Comparison of ENCODE assay signal across 8 cellular contexts in the genomic region with DNA sequence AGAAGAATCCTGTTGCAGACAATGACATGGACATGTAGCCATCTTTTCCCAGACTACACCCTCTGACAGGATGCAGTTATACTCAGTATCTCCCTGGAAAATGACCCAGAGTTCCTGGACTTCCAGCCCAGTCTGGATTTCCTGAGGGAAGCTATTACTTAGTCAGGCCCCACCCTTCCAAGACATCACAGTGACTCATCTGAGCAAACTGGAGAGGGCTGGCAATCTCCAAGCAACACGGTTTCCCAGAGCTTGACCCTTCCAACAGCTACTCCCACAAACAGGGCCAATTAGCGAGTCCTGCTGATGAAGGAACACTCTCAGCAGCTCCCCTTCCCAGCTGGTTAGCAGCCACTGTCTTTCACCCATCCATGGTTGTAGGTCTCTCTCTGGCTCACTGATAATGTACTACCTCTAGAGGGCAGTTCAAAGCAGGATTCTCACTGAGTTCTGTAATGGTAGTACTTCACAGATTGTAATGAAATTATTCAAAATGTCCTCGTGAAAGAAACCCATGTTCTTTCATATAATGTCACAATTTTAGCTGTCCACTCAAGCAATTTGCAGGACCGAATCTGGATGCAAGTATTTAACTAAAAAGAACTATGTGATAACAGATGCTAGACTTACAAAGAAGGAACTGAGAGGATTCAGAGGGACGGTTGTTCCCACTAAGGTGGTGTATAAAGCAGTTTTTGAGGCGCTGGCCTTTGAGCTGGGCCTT.
DNase-seq lines count a peak whose midpoint lies in the region; ATAC-seq, FAIRE-seq and TF ChIP-seq lines count a peak whose summit lies in the region.

No MANE protein-coding gene starts in this region.

- no peaks in the 10 kb centered on the region for H3K9me3 ChIP-seq in endodermal cell (ENCODE audit: control insufficient read depth, low read length)

- no peak overlapping the region for H3K4me3 ChIP-seq in endodermal cell (ENCODE audit: low read length)

- H3K27me3 Mint-ChIP-seq in endodermal cell (ENCODE audit: insufficient read depth) (no peaks in the 10 kb centered on the region), memory B cell (no peaks in the 10 kb centered on the region)

- H3K27ac Mint-ChIP-seq in endodermal cell (no peak overlapping the region), memory B cell (no peak overlapping the region)

- WGBS in endodermal cell (ENCODE audit: insufficient coverage in 1 of 2, insufficient read length in 1 of 2), 2 experiments, result 46 to 48% methylated on average over 5 to 6 of the region's 6 CpGs

- H3K4me1 ChIP-seq in endodermal cell (ENCODE audit: control insufficient read depth, insufficient read depth, low read length), result peaks cover 3% of the 10 kb centered on the region

- peak; percentile 70 for FAIRE-seq in RCC 7860 (lab: Jason Lieb, UNC)
- peak; percentile 67 for FAIRE-seq in urothelium cell line (lab: Jason Lieb, UNC)

- peak; percentile 74 for DNase-seq in RCC 7860 (ENCODE audit: low spot score)
- DNase-seq in endodermal cell, result peak; percentile 88
- DNase-seq in memory B cell (ENCODE audit: low spot score in 2 of 2), result no peak
- peak; percentile 72 for DNase-seq in urothelium cell line (ENCODE audit: low spot score)

- H3K4me1 Mint-ChIP-seq in endodermal cell, result no peaks in the 10 kb centered on the region
- no peaks in the 10 kb centered on the region for H3K4me1 Mint-ChIP-seq in memory B cell

- ATAC-seq in HG03280 (IDR thresholded peaks at IDR 0.05; ENCODE audit: unreplicated experiment), result peak; percentile 72
- ATAC-seq in memory B cell (ENCODE audit: low read depth), result peak; percentile 65
- ATAC-seq in HG03045 (IDR thresholded peaks at IDR 0.05; ENCODE audit: unreplicated experiment), result no peak

- no peaks in the 10 kb centered on the region for H3K36me3 ChIP-seq in endodermal cell (ENCODE audit: control insufficient read depth, insufficient read depth, low read length)

- no peak overlapping the region for H3K9ac ChIP-seq in endodermal cell (ENCODE audit: extremely low read depth, low read length, poor library complexity, severe bottlenecking)

- H3K27me3 ChIP-seq in endodermal cell (ENCODE audit: control insufficient read depth, insufficient read depth, low read length, poor library complexity, severe bottlenecking), result no peaks in the 10 kb centered on the region

- H3K27ac ChIP-seq in C4-2B (no peak overlapping the region), endodermal cell (ENCODE audit: low read depth, low read length) (no peak overlapping the region)

- TF ChIP-seq CTCF in C4-2B (conservative IDR thresholded peaks at IDR 0.05) (peak; percentile 49), GM12873 (IDR thresholded peaks at IDR 0.05; ENCODE audit: insufficient read depth, low read depth, low read length, missing control alignments) (peak; percentile 60), endodermal cell (conservative IDR thresholded peaks at IDR 0.05) (peak; percentile 81)

- H3K36me3 Mint-ChIP-seq in endodermal cell (ENCODE audit: low read depth) (no peaks in the 10 kb centered on the region), memory B cell (no peaks in the 10 kb centered on the region)

- no peak overlapping the region for H3K4me3 Mint-ChIP-seq in endodermal cell
- no peak overlapping the region for H3K4me3 Mint-ChIP-seq in memory B cell

- H3K9me3 Mint-ChIP-seq in endodermal cell (peaks cover 8% of the 10 kb centered on the region), memory B cell (no peaks in the 10 kb centered on the region)

Comparison
In these comparisons a context has a peak if more than half of its experiments do, and no peak if none do; other contexts are left out.
1. DNase-seq: peak in RCC 7860 (single experiment), endodermal cell (single experiment) and urothelium cell line (single experiment); none in memory B cell (0 of 2).
2. Peak in every context shown above with its lines, with median percentiles within 50 percentile points of each other: CTCF ChIP-seq.